2 cellular contexts compared by ENCODE assay signal in the genomic region with DNA sequence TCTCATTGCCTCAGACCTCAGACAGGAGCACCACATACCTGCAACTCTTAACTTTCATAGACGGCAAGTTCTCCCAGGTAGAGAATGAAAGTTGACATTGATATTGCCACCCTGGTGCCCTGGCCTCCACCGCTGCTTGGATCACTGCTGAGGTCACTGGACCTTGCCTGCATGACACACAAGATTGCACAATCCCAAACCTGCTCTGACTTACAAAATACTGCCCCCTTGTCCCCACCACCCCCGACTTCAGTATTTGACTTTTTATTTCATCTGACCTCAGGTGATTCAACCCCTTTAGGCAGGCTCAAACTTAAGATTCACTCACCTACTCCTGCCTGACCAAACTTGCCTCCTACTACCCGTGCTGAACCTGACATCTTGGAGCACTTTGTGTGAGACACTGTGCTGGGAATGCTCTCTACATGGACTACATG.
TF ChIP-seq lines count a peak whose summit lies in the region.

No MANE protein-coding gene starts in this region.

TF ChIP-seq in GM23338, 12 proteins besides CTCF, POLR2A, EP300 and RAD21 (continues in another document):
- TF ChIP-seq JUNB (IDR thresholded peaks at IDR 0.05; ENCODE audit: unreplicated experiment) (no peak), POLR2AphosphoS5 (IDR thresholded peaks at IDR 0.05; ENCODE audit: low read depth) (no peak), EZH2 (IDR thresholded peaks at IDR 0.05; ENCODE audit: low read depth, unreplicated experiment) (no peak), STAT1 (IDR thresholded peaks at IDR 0.05; ENCODE audit: unreplicated experiment) (no peak), EZH2phosphoT487 (IDR thresholded peaks at IDR 0.05; ENCODE audit: unreplicated experiment) (no peak), ZNF114 (CRISPR knock-in tag; IDR thresholded peaks at IDR 0.05) (no peak), CREB1 (CRISPR knock-in tag; IDR thresholded peaks at IDR 0.05; ENCODE audit: low read depth) (no peak), NANOG (IDR thresholded peaks at IDR 0.05; ENCODE audit: borderline replicate concordance) (no peak), ZNF331 (CRISPR knock-in tag; IDR thresholded peaks at IDR 0.05; ENCODE audit: low read depth) (no peak)
- TF ChIP-seq, protein P1, sequence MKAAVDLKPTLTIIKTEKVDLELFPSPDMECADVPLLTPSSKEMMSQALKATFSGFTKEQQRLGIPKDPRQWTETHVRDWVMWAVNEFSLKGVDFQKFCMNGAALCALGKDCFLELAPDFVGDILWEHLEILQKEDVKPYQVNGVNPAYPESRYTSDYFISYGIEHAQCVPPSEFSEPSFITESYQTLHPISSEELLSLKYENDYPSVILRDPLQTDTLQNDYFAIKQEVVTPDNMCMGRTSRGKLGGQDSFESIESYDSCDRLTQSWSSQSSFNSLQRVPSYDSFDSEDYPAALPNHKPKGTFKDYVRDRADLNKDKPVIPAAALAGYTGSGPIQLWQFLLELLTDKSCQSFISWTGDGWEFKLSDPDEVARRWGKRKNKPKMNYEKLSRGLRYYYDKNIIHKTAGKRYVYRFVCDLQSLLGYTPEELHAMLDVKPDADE (IDR thresholded peaks at IDR 0.05): no peak
- TF ChIP-seq, protein P2, sequence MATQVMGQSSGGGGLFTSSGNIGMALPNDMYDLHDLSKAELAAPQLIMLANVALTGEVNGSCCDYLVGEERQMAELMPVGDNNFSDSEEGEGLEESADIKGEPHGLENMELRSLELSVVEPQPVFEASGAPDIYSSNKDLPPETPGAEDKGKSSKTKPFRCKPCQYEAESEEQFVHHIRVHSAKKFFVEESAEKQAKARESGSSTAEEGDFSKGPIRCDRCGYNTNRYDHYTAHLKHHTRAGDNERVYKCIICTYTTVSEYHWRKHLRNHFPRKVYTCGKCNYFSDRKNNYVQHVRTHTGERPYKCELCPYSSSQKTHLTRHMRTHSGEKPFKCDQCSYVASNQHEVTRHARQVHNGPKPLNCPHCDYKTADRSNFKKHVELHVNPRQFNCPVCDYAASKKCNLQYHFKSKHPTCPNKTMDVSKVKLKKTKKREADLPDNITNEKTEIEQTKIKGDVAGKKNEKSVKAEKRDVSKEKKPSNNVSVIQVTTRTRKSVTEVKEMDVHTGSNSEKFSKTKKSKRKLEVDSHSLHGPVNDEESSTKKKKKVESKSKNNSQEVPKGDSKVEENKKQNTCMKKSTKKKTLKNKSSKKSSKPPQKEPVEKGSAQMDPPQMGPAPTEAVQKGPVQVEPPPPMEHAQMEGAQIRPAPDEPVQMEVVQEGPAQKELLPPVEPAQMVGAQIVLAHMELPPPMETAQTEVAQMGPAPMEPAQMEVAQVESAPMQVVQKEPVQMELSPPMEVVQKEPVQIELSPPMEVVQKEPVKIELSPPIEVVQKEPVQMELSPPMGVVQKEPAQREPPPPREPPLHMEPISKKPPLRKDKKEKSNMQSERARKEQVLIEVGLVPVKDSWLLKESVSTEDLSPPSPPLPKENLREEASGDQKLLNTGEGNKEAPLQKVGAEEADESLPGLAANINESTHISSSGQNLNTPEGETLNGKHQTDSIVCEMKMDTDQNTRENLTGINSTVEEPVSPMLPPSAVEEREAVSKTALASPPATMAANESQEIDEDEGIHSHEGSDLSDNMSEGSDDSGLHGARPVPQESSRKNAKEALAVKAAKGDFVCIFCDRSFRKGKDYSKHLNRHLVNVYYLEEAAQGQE (IDR thresholded peaks at IDR 0.05; ENCODE audit: unreplicated experiment): no peak

TF ChIP-seq in K562, 482 proteins besides CTCF, POLR2A, EP300 and RAD21 (continues in another document):
- TF ChIP-seq ZBTB1 (CRISPR knock-in tag; IDR thresholded peaks at IDR 0.05; ENCODE audit: borderline replicate concordance, low read depth) (no peak), MEIS2 (IDR thresholded peaks at IDR 0.05; ENCODE audit: partially characterized antibody) (no peak), RBM15 (IDR thresholded peaks at IDR 0.05; ENCODE audit: insufficient read depth, low read length) (no peak), BRF1 (IDR thresholded peaks at IDR 0.05; ENCODE audit: borderline replicate concordance, extremely low read depth, insufficient read length) (no peak), POLR2AphosphoS2 (IDR thresholded peaks at IDR 0.05; ENCODE audit: low read length) (no peak), HNRNPK (IDR thresholded peaks at IDR 0.05; ENCODE audit: low read depth, low read length, poor library complexity, severe bottlenecking) (no peak), PCBP2 (IDR thresholded peaks at IDR 0.05; ENCODE audit: low read depth, low read length, poor library complexity, severe bottlenecking) (no peak), SMARCC2 (IDR thresholded peaks at IDR 0.05; ENCODE audit: low read depth) (no peak), YBX1 (IDR thresholded peaks at IDR 0.05) (no peak), SLC30A9 (CRISPR knock-in tag; IDR thresholded peaks at IDR 0.05) (no peak), ZNF644 (tag; IDR thresholded peaks at IDR 0.05; ENCODE audit: low read depth) (no peak), ZFP1 (CRISPR knock-in tag; IDR thresholded peaks at IDR 0.05) (no peak), ZFP30 (CRISPR knock-in tag; IDR thresholded peaks at IDR 0.05; ENCODE audit: borderline replicate concordance) (no peak), ESRRA (IDR thresholded peaks at IDR 0.05; ENCODE audit: borderline replicate concordance, low read depth) (no peak), GABPB1 (CRISPR knock-in tag; IDR thresholded peaks at IDR 0.05) (no peak), ETV6 (IDR thresholded peaks at IDR 0.05; ENCODE audit: borderline replicate concordance in 1 of 2, low read depth in 2 of 2, low read length in 1 of 2) (no peak), ETV6 (CRISPR knock-in tag; IDR thresholded peaks at IDR 0.05; ENCODE audit: borderline replicate concordance) (no peak), ELF4 (CRISPR knock-in tag; IDR thresholded peaks at IDR 0.05) (no peak), TCF3 (CRISPR knock-in tag; IDR thresholded peaks at IDR 0.05) (no peak), JUND (IDR thresholded peaks at IDR 0.05; ENCODE audit: borderline replicate concordance, low read depth, low read length) (0 out of 2 replicates have a peak, but pooled peaks have one; percentile 25), JUND (tag; IDR thresholded peaks at IDR 0.05; ENCODE audit: borderline replicate concordance, low read depth, low read length) (no peak), ZNF507 (tag; conservative IDR thresholded peaks at IDR 0.05) (no peak), TRIM28 (IDR thresholded peaks at IDR 0.05) (no peak), MTA3 (IDR thresholded peaks at IDR 0.05; ENCODE audit: borderline replicate concordance) (no peak), U2AF1 (optimal IDR thresholded peaks at IDR 0.05; ENCODE audit: low read depth, low read length) (no peak), BRD9 (IDR thresholded peaks at IDR 0.05; ENCODE audit: low read depth, partially characterized antibody) (no peak), MAZ (CRISPR knock-in tag; conservative IDR thresholded peaks at IDR 0.05 in 1 of 2, IDR thresholded peaks at IDR 0.05 in 1 of 2) (no peak), KDM1A (IDR thresholded peaks at IDR 0.05) (no peak), ZZZ3 (IDR thresholded peaks at IDR 0.05) (no peak), EGR1 (conservative IDR thresholded peaks at IDR 0.05) (no peak), POLR2G (IDR thresholded peaks at IDR 0.05; ENCODE audit: low read depth, low read length) (no peak), TFAM (CRISPR knock-in tag; conservative IDR thresholded peaks at IDR 0.05) (no peak), CREM (IDR thresholded peaks at IDR 0.05; ENCODE audit: low read depth) (0 out of 2 replicates have a peak, but pooled peaks have one; percentile 28), ZNF217 (CRISPR knock-in tag; IDR thresholded peaks at IDR 0.05) (no peak), CEBPG (CRISPR knock-in tag; IDR thresholded peaks at IDR 0.05) (peak; percentile 91), CEBPG (tag; conservative IDR thresholded peaks at IDR 0.05 in 1 of 2, IDR thresholded peaks at IDR 0.05 in 1 of 2) (peak; percentile 94 to 96)
- TF ChIP-seq, protein P3, sequence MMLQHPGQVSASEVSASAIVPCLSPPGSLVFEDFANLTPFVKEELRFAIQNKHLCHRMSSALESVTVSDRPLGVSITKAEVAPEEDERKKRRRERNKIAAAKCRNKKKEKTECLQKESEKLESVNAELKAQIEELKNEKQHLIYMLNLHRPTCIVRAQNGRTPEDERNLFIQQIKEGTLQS (IDR thresholded peaks at IDR 0.05): peak; percentile 68
- TF ChIP-seq, protein P3 (CRISPR knock-in tag; conservative IDR thresholded peaks at IDR 0.05): no peak
- TF ChIP-seq, protein P4, sequence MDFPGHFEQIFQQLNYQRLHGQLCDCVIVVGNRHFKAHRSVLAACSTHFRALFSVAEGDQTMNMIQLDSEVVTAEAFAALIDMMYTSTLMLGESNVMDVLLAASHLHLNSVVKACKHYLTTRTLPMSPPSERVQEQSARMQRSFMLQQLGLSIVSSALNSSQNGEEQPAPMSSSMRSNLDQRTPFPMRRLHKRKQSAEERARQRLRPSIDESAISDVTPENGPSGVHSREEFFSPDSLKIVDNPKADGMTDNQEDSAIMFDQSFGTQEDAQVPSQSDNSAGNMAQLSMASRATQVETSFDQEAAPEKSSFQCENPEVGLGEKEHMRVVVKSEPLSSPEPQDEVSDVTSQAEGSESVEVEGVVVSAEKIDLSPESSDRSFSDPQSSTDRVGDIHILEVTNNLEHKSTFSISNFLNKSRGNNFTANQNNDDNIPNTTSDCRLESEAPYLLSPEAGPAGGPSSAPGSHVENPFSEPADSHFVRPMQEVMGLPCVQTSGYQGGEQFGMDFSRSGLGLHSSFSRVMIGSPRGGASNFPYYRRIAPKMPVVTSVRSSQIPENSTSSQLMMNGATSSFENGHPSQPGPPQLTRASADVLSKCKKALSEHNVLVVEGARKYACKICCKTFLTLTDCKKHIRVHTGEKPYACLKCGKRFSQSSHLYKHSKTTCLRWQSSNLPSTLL (IDR thresholded peaks at IDR 0.05): no peak
- TF ChIP-seq, protein P5, sequence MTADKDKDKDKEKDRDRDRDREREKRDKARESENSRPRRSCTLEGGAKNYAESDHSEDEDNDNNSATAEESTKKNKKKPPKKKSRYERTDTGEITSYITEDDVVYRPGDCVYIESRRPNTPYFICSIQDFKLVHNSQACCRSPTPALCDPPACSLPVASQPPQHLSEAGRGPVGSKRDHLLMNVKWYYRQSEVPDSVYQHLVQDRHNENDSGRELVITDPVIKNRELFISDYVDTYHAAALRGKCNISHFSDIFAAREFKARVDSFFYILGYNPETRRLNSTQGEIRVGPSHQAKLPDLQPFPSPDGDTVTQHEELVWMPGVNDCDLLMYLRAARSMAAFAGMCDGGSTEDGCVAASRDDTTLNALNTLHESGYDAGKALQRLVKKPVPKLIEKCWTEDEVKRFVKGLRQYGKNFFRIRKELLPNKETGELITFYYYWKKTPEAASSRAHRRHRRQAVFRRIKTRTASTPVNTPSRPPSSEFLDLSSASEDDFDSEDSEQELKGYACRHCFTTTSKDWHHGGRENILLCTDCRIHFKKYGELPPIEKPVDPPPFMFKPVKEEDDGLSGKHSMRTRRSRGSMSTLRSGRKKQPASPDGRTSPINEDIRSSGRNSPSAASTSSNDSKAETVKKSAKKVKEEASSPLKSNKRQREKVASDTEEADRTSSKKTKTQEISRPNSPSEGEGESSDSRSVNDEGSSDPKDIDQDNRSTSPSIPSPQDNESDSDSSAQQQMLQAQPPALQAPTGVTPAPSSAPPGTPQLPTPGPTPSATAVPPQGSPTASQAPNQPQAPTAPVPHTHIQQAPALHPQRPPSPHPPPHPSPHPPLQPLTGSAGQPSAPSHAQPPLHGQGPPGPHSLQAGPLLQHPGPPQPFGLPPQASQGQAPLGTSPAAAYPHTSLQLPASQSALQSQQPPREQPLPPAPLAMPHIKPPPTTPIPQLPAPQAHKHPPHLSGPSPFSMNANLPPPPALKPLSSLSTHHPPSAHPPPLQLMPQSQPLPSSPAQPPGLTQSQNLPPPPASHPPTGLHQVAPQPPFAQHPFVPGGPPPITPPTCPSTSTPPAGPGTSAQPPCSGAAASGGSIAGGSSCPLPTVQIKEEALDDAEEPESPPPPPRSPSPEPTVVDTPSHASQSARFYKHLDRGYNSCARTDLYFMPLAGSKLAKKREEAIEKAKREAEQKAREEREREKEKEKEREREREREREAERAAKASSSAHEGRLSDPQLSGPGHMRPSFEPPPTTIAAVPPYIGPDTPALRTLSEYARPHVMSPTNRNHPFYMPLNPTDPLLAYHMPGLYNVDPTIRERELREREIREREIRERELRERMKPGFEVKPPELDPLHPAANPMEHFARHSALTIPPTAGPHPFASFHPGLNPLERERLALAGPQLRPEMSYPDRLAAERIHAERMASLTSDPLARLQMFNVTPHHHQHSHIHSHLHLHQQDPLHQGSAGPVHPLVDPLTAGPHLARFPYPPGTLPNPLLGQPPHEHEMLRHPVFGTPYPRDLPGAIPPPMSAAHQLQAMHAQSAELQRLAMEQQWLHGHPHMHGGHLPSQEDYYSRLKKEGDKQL (CRISPR knock-in tag; IDR thresholded peaks at IDR 0.05; ENCODE audit: borderline replicate concordance): no peak
- TF ChIP-seq, protein P6, sequence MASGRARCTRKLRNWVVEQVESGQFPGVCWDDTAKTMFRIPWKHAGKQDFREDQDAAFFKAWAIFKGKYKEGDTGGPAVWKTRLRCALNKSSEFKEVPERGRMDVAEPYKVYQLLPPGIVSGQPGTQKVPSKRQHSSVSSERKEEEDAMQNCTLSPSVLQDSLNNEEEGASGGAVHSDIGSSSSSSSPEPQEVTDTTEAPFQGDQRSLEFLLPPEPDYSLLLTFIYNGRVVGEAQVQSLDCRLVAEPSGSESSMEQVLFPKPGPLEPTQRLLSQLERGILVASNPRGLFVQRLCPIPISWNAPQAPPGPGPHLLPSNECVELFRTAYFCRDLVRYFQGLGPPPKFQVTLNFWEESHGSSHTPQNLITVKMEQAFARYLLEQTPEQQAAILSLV (tag; IDR thresholded peaks at IDR 0.05): peak; percentile 49
- TF ChIP-seq, protein P7, sequence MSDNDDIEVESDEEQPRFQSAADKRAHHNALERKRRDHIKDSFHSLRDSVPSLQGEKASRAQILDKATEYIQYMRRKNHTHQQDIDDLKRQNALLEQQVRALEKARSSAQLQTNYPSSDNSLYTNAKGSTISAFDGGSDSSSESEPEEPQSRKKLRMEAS (CRISPR knock-in tag; IDR thresholded peaks at IDR 0.05): no peak
- TF ChIP-seq, protein P8, sequence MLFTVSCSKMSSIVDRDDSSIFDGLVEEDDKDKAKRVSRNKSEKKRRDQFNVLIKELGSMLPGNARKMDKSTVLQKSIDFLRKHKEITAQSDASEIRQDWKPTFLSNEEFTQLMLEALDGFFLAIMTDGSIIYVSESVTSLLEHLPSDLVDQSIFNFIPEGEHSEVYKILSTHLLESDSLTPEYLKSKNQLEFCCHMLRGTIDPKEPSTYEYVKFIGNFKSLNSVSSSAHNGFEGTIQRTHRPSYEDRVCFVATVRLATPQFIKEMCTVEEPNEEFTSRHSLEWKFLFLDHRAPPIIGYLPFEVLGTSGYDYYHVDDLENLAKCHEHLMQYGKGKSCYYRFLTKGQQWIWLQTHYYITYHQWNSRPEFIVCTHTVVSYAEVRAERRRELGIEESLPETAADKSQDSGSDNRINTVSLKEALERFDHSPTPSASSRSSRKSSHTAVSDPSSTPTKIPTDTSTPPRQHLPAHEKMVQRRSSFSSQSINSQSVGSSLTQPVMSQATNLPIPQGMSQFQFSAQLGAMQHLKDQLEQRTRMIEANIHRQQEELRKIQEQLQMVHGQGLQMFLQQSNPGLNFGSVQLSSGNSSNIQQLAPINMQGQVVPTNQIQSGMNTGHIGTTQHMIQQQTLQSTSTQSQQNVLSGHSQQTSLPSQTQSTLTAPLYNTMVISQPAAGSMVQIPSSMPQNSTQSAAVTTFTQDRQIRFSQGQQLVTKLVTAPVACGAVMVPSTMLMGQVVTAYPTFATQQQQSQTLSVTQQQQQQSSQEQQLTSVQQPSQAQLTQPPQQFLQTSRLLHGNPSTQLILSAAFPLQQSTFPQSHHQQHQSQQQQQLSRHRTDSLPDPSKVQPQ (CRISPR knock-in tag; IDR thresholded peaks at IDR 0.05; ENCODE audit: borderline replicate concordance): no peak
